In the genomic region with DNA sequence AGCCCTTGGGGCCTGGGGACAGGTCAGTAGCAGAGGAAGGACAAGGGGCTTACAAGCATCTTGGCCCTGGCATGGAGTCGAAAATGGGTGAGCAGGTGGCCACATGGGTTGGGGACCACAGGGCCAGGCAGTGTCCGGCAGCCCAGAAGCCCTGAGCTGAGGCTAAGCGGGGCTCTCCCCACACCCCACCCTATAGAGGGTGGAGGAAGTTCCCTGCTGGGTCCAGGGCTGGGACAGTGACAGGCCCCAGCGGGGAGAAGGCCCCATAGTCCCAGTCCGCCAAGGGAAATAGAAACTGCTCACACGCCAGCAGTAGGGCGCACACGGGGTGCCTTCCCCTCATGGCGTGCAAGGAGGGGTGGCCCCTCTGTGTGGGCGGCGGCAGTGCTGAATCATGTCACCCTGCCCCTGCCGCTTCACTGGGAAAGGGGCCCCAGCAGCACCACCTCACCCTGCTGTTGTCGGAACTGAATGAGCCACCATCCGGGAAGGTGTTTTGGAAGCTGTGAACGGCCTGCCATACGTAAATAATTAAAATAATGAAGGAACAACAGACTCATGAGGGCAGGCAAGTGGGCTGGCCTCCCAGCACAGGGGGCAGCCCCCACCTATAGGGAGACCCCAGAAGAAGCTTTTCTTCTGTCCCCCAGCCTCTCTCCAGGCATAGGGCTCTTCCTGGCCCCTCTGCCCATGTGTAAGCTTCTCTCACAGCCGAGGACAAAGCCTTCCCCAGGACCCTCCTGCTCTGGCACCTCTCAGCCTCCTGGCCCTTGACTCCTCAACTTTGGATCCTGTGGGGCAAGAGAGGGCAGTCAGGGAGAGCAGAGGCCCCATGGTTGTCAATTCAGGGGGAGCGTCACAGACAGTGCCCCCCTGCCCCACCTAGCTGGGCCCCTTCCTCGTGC, we compare ENCODE assay signal across 1 cellular context.
TF ChIP-seq lines count a peak whose summit lies in the region.

No MANE protein-coding gene starts in this region.

TF ChIP-seq in K562, 482 proteins besides CTCF, POLR2A, EP300 and RAD21 (continued from another document):
- TF ChIP-seq, protein P1, sequence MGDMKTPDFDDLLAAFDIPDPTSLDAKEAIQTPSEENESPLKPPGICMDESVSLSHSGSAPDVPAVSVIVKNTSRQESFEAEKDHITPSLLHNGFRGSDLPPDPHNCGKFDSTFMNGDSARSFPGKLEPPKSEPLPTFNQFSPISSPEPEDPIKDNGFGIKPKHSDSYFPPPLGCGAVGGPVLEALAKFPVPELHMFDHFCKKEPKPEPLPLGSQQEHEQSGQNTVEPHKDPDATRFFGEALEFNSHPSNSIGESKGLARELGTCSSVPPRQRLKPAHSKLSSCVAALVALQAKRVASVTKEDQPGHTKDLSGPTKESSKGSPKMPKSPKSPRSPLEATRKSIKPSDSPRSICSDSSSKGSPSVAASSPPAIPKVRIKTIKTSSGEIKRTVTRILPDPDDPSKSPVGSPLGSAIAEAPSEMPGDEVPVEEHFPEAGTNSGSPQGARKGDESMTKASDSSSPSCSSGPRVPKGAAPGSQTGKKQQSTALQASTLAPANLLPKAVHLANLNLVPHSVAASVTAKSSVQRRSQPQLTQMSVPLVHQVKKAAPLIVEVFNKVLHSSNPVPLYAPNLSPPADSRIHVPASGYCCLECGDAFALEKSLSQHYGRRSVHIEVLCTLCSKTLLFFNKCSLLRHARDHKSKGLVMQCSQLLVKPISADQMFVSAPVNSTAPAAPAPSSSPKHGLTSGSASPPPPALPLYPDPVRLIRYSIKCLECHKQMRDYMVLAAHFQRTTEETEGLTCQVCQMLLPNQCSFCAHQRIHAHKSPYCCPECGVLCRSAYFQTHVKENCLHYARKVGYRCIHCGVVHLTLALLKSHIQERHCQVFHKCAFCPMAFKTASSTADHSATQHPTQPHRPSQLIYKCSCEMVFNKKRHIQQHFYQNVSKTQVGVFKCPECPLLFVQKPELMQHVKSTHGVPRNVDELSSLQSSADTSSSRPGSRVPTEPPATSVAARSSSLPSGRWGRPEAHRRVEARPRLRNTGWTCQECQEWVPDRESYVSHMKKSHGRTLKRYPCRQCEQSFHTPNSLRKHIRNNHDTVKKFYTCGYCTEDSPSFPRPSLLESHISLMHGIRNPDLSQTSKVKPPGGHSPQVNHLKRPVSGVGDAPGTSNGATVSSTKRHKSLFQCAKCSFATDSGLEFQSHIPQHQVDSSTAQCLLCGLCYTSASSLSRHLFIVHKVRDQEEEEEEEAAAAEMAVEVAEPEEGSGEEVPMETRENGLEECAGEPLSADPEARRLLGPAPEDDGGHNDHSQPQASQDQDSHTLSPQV (IDR thresholded peaks at IDR 0.05): peak; percentile 95
- TF ChIP-seq TFAP4 (CRISPR knock-in tag; IDR thresholded peaks at IDR 0.05; ENCODE audit: borderline replicate concordance): peak; percentile 50; the same call in 1 of the 2 replicates
- no peak for TF ChIP-seq ZBTB49 (CRISPR knock-in tag; IDR thresholded peaks at IDR 0.05; ENCODE audit: borderline replicate concordance)
- no peak for TF ChIP-seq ZNF23 (CRISPR knock-in tag; IDR thresholded peaks at IDR 0.05)
- no peak for TF ChIP-seq ZNF444 (CRISPR knock-in tag; IDR thresholded peaks at IDR 0.05)
- TF ChIP-seq CHD1 (IDR thresholded peaks at IDR 0.05; ENCODE audit: low read length): no peak
- no peak for TF ChIP-seq GTF2F1 (IDR thresholded peaks at IDR 0.05; ENCODE audit: low read depth, low read length)
- TF ChIP-seq ZNF384 (IDR thresholded peaks at IDR 0.05; ENCODE audit: low read depth, low read length): no peak
- TF ChIP-seq ZNF583 (CRISPR knock-in tag; IDR thresholded peaks at IDR 0.05): 0 out of 2 replicates have a peak, but pooled peaks have one; percentile 34
